In the genomic region with DNA sequence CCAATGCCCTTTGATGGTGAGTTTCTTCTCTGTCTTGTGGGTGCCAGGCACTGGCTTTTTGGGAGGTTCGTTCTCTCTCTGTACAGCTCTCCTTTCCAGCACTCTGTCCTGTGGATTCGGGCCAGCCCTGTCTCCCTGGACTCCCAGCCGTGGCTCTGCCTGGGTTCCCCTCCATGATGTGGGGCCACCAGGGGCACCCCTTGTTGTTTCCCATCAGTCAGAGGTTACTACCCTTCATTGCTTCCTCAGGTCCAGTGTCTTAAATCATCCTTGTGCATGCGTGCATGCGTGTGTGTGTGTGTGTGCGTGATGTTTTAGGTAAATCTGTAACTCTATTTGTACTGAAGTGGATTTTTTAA, we compare ENCODE assay signal across 2 cellular contexts.
TF ChIP-seq lines count a peak whose summit lies in the region.

No MANE protein-coding gene starts in this region.

TF ChIP-seq in SK-N-SH, 30 proteins besides CTCF, POLR2A, EP300 and RAD21 (continued from another document):
- TF ChIP-seq, protein P1, sequence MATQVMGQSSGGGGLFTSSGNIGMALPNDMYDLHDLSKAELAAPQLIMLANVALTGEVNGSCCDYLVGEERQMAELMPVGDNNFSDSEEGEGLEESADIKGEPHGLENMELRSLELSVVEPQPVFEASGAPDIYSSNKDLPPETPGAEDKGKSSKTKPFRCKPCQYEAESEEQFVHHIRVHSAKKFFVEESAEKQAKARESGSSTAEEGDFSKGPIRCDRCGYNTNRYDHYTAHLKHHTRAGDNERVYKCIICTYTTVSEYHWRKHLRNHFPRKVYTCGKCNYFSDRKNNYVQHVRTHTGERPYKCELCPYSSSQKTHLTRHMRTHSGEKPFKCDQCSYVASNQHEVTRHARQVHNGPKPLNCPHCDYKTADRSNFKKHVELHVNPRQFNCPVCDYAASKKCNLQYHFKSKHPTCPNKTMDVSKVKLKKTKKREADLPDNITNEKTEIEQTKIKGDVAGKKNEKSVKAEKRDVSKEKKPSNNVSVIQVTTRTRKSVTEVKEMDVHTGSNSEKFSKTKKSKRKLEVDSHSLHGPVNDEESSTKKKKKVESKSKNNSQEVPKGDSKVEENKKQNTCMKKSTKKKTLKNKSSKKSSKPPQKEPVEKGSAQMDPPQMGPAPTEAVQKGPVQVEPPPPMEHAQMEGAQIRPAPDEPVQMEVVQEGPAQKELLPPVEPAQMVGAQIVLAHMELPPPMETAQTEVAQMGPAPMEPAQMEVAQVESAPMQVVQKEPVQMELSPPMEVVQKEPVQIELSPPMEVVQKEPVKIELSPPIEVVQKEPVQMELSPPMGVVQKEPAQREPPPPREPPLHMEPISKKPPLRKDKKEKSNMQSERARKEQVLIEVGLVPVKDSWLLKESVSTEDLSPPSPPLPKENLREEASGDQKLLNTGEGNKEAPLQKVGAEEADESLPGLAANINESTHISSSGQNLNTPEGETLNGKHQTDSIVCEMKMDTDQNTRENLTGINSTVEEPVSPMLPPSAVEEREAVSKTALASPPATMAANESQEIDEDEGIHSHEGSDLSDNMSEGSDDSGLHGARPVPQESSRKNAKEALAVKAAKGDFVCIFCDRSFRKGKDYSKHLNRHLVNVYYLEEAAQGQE (IDR thresholded peaks at IDR 0.05; ENCODE audit: low read depth, low read length): no peak
- TF ChIP-seq, protein P2, sequence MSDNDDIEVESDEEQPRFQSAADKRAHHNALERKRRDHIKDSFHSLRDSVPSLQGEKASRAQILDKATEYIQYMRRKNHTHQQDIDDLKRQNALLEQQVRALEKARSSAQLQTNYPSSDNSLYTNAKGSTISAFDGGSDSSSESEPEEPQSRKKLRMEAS (IDR thresholded peaks at IDR 0.05; ENCODE audit: low read depth): no peak
- TF ChIP-seq, protein P3, sequence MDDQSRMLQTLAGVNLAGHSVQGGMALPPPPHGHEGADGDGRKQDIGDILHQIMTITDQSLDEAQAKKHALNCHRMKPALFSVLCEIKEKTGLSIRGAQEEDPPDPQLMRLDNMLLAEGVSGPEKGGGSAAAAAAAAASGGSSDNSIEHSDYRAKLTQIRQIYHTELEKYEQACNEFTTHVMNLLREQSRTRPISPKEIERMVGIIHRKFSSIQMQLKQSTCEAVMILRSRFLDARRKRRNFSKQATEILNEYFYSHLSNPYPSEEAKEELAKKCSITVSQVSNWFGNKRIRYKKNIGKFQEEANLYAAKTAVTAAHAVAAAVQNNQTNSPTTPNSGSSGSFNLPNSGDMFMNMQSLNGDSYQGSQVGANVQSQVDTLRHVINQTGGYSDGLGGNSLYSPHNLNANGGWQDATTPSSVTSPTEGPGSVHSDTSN (IDR thresholded peaks at IDR 0.05): no peak
- TF ChIP-seq JUND (IDR thresholded peaks at IDR 0.05): no peak
- no peak for TF ChIP-seq FOXJ3 (CRISPR knock-in tag; IDR thresholded peaks at IDR 0.05)
- no peak for TF ChIP-seq TCF12 (IDR thresholded peaks at IDR 0.05)
- TF ChIP-seq SIN3A (IDR thresholded peaks at IDR 0.05; ENCODE audit: borderline replicate concordance, low read depth, low read length): no peak
- TF ChIP-seq NRF1 (IDR thresholded peaks at IDR 0.05; ENCODE audit: low read depth, low read length): no peak
- TF ChIP-seq RCOR1 (IDR thresholded peaks at IDR 0.05; ENCODE audit: low read length): no peak
- no peak for TF ChIP-seq MEF2A (IDR thresholded peaks at IDR 0.05; ENCODE audit: borderline replicate concordance, low read depth)
- TF ChIP-seq, protein P4, sequence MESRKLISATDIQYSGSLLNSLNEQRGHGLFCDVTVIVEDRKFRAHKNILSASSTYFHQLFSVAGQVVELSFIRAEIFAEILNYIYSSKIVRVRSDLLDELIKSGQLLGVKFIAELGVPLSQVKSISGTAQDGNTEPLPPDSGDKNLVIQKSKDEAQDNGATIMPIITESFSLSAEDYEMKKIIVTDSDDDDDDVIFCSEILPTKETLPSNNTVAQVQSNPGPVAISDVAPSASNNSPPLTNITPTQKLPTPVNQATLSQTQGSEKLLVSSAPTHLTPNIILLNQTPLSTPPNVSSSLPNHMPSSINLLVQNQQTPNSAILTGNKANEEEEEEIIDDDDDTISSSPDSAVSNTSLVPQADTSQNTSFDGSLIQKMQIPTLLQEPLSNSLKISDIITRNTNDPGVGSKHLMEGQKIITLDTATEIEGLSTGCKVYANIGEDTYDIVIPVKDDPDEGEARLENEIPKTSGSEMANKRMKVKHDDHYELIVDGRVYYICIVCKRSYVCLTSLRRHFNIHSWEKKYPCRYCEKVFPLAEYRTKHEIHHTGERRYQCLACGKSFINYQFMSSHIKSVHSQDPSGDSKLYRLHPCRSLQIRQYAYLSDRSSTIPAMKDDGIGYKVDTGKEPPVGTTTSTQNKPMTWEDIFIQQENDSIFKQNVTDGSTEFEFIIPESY (IDR thresholded peaks at IDR 0.05; ENCODE audit: borderline replicate concordance, low read depth): no peak

TF ChIP-seq in SK-N-SH treated with all-trans-retinoic acid at 6 μM for 48 hours, 23 proteins besides CTCF, POLR2A, EP300 and RAD21 (continued from another document):
- TF ChIP-seq, protein P5, sequence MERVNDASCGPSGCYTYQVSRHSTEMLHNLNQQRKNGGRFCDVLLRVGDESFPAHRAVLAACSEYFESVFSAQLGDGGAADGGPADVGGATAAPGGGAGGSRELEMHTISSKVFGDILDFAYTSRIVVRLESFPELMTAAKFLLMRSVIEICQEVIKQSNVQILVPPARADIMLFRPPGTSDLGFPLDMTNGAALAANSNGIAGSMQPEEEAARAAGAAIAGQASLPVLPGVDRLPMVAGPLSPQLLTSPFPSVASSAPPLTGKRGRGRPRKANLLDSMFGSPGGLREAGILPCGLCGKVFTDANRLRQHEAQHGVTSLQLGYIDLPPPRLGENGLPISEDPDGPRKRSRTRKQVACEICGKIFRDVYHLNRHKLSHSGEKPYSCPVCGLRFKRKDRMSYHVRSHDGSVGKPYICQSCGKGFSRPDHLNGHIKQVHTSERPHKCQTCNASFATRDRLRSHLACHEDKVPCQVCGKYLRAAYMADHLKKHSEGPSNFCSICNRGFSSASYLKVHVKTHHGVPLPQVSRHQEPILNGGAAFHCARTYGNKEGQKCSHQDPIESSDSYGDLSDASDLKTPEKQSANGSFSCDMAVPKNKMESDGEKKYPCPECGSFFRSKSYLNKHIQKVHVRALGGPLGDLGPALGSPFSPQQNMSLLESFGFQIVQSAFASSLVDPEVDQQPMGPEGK (CRISPR knock-in tag; IDR thresholded peaks at IDR 0.05; ENCODE audit: borderline replicate concordance): no peak
- TF ChIP-seq, protein P6, sequence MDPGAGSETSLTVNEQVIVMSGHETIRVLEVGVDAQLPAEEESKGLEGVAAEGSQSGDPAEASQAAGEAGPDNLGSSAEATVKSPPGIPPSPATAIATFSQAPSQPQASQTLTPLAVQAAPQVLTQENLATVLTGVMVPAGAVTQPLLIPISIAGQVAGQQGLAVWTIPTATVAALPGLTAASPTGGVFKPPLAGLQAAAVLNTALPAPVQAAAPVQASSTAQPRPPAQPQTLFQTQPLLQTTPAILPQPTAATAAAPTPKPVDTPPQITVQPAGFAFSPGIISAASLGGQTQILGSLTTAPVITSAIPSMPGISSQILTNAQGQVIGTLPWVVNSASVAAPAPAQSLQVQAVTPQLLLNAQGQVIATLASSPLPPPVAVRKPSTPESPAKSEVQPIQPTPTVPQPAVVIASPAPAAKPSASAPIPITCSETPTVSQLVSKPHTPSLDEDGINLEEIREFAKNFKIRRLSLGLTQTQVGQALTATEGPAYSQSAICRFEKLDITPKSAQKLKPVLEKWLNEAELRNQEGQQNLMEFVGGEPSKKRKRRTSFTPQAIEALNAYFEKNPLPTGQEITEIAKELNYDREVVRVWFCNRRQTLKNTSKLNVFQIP (CRISPR knock-in tag; IDR thresholded peaks at IDR 0.05; ENCODE audit: borderline replicate concordance, low read depth): no peak
- TF ChIP-seq SNAI2 (CRISPR knock-in tag; IDR thresholded peaks at IDR 0.05): no peak
